In genomic region chr6:129708496-129709216, GRCh38 we compare ENCODE assay signal across 10 cellular contexts. TPM values are rescaled to one million over a fixed set of nuclear protein-coding genes. Genes with fewer than 3 reads are reported as not detected.
A peak's percentile ranks its signal among the peaks of the same experiment; 100 is the strongest.
DNase-seq lines count a peak whose midpoint lies in the region; ATAC-seq and TF ChIP-seq lines count a peak whose summit lies in the region.
"Had no signal": no experiment of that assay in that cellular context is flagged by ENCODE, and none has a peak within 500 bp of the region (broad histone marks: within the 10 kb centered on the region; RNA-seq: fewer than 3 reads in every experiment).

No MANE protein-coding gene starts in this region.

- no peaks in the 10 kb centered on the region for H3K27me3 ChIP-seq in kidney epithelial cell (ENCODE audit: control insufficient read depth, insufficient read depth, low read length)
- H3K27me3 ChIP-seq in testis, result no peaks in the 10 kb centered on the region

- H3K4me1 Mint-ChIP-seq in activated T-cell treated with anti-CD3 and anti-CD28 coated beads, Interleukin-2, amount 50 U/mL, for 4 hours (ENCODE audit: low read depth), result peaks cover 33% of the 10 kb centered on the region
- peaks cover 25% of the 10 kb centered on the region for H3K4me1 Mint-ChIP-seq in activated naive CD8-positive, alpha-beta T cell treated with anti-CD3 and anti-CD28 coated beads for 36 hours

- peak overlapping the region; percentile 92 for H3K4me3 Mint-ChIP-seq in activated T-cell treated with anti-CD3 and anti-CD28 coated beads, Interleukin-2, amount 50 U/mL, for 4 hours
- H3K4me3 Mint-ChIP-seq in activated naive CD8-positive, alpha-beta T cell treated with anti-CD3 and anti-CD28 coated beads for 36 hours, result peak overlapping the region; percentile 91

- H3K27ac ChIP-seq in testis, result peak overlapping the region; percentile 60 to 66

- H3K4me3 ChIP-seq in kidney epithelial cell (ENCODE audit: low read depth, low read length) (peak overlapping the region; percentile 80), testis (peak overlapping the region; percentile 10 to 66)

- H3K4me1 ChIP-seq in testis, result peaks cover 3% of the 10 kb centered on the region

- H3K36me3 ChIP-seq in kidney epithelial cell (ENCODE audit: control insufficient read depth, insufficient read depth, low read length) (no peaks in the 10 kb centered on the region), testis (ENCODE audit: low read depth, missing control alignments) (no peaks in the 10 kb centered on the region)

- TF ChIP-seq CTCF in kidney epithelial cell (IDR thresholded peaks at IDR 0.05; ENCODE audit: insufficient read depth, low read length, poor library complexity, severe bottlenecking) (no peak), testis (IDR thresholded peaks at IDR 0.05) (no peak)

- H3K27me3 Mint-ChIP-seq in activated T-cell treated with anti-CD3 and anti-CD28 coated beads, Interleukin-2, amount 50 U/mL, for 4 hours (ENCODE audit: low read depth), result no peaks in the 10 kb centered on the region
- H3K27me3 Mint-ChIP-seq in activated naive CD8-positive, alpha-beta T cell treated with anti-CD3 and anti-CD28 coated beads for 36 hours, result peaks cover 10% of the 10 kb centered on the region

- no peak overlapping the region for H3K27ac Mint-ChIP-seq in activated naive CD8-positive, alpha-beta T cell treated with anti-CD3 and anti-CD28 coated beads for 36 hours

- no peak for DNase-seq in activated T-cell treated with anti-CD3 and anti-CD28 coated beads, Interleukin-2, amount 50 U/mL, for 4 hours
- no peak for DNase-seq in activated T-cell treated with anti-CD3 and anti-CD28 coated beads, Interleukin-2, amount 50 U/mL, for 1 hour
- DNase-seq in activated naive CD8-positive, alpha-beta T cell treated with anti-CD3 and anti-CD28 coated beads for 36 hours, result no peak
- DNase-seq in kidney epithelial cell (ENCODE audit: low read depth) (no peak), testis (no peak), EL (no peak)
- no peak for DNase-seq in stimulated activated CD4-positive, alpha-beta T cell treated with anti-CD3 and anti-CD28 coated beads, Interleukin-4, amount 100 ng/mL, for 4 hours
- DNase-seq: NCI-H1436 treated with DMSO at 0.1 percent for 48 hours had no signal

- WGBS in testis, 2 donors, result 41 to 44% methylated on average over 4 of the region's 4 CpGs

- no peaks in the 10 kb centered on the region for H3K9me3 Mint-ChIP-seq in activated T-cell treated with anti-CD3 and anti-CD28 coated beads, Interleukin-2, amount 50 U/mL, for 4 hours
- no peaks in the 10 kb centered on the region for H3K9me3 Mint-ChIP-seq in activated naive CD8-positive, alpha-beta T cell treated with anti-CD3 and anti-CD28 coated beads for 36 hours
- H3K9me3 Mint-ChIP-seq: CD14-positive monocyte had no signal

- H3K9me3 ChIP-seq in testis, result no peaks in the 10 kb centered on the region

- no peaks in the 10 kb centered on the region for H3K36me3 Mint-ChIP-seq in activated T-cell treated with anti-CD3 and anti-CD28 coated beads, Interleukin-2, amount 50 U/mL, for 4 hours (ENCODE audit: insufficient read depth)
- no peaks in the 10 kb centered on the region for H3K36me3 Mint-ChIP-seq in activated naive CD8-positive, alpha-beta T cell treated with anti-CD3 and anti-CD28 coated beads for 36 hours

- intact Hi-C loops in testis (cut with DNase I; ENCODE audit: low total_unique reads), result no loop called here

- TF ChIP-seq POLR2A in testis (IDR thresholded peaks at IDR 0.05), result no peak

- no peak for ATAC-seq in activated T-cell treated with anti-CD3 and anti-CD28 coated beads, Interleukin-2, amount 50 U/mL, for 4 hours
- ATAC-seq in HG03565 (IDR thresholded peaks at IDR 0.05; ENCODE audit: unreplicated experiment), result no peak

RNA-seq across cellular contexts. Expression of gene ARHGAP18, which starts 1.3 kb away (rescaled TPM):
- total RNA-seq in activated T-cell treated with anti-CD3 and anti-CD28 coated beads, Interleukin-2, amount 50 U/mL, for 4 hours, result 1 to 10 TPM; 2.1 to 2.5 (median 2.3) TPM
- total RNA-seq in activated naive CD8-positive, alpha-beta T cell treated with anti-CD3 and anti-CD28 coated beads for 36 hours, result 1 to 10 TPM; 7.0 to 8.9 TPM
- total RNA-seq in kidney epithelial cell (11.9 and 16.3 TPM in 2 replicates), testis (10 to 100 TPM; 23.8 to 29.8 TPM)
- polyA plus RNA-seq in testis (ENCODE audit: insufficient read depth, low read depth, low replicate concordance), result 15.8 TPM
